6 cellular contexts compared by ENCODE assay signal in the genomic region with DNA sequence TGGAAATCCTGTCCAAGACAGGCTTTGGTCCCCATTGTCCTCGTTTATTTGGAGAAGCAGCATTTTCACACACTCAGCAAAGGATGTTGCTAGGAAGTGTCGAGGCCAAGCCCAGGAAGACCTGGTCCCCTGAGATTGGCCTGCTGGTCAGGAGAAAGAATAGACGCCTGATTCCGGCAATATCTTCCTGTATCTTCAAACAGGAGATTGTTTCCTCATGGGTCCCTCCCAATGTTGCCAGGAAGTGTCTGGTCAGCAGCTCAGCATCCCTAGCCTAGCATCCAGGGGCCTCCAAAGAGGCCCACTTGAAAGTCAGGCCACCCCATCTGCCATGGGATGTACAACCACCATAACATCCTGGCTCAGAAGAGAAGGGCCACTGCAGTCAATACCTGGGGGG. TPM values are rescaled to one million over a fixed set of nuclear protein-coding genes. Genes with fewer than 3 reads are reported as not detected.
"Had no signal": no experiment of that assay in that cellular context is flagged by ENCODE, and none has a peak within 500 bp of the region (broad histone marks: within the 10 kb centered on the region; RNA-seq: fewer than 3 reads in every experiment).

No MANE protein-coding gene starts in this region.

RNA-seq across cellular contexts. Expression of gene HSFX4, which starts 2.0 kb away (rescaled TPM):
- total RNA-seq: M059J, PC-3, Peyer's patch, Right ventricle myocardium superior, SJSA1 had no signal
- polyA plus RNA-seq: SK-N-SH had no signal

RNA-seq across cellular contexts. Expression of gene MAGEA8, which starts 50.4 kb away (rescaled TPM):
- total RNA-seq: M059J, PC-3, Peyer's patch, Right ventricle myocardium superior, SJSA1 had no signal
